ENCODE assay signal across 8 cellular contexts in genomic region chr9:89701221-89701798, GRCh38.
DNase-seq lines count a peak whose midpoint lies in the region; ATAC-seq and TF ChIP-seq lines count a peak whose summit lies in the region.

No MANE protein-coding gene starts in this region.

- BruUV-seq in Caco-2 (replicated peaks; lab: Mats Ljungman, UMichigan), result no TSS peak

- no peak for TF ChIP-seq EP300 in stomach (IDR thresholded peaks at IDR 0.05)

- no peaks in the 10 kb centered on the region for H3K9me3 ChIP-seq in naive thymus-derived CD4-positive, alpha-beta T cell (ENCODE audit: control insufficient read depth in 2 of 3, low read length in 3 of 3)
- H3K9me3 ChIP-seq in stomach, result no peaks in the 10 kb centered on the region
- H3K9me3 ChIP-seq in Caco-2, result no peaks in the 10 kb centered on the region

- CTCF ChIA-PET in naive thymus-derived CD4-positive, alpha-beta T cell (lab: Charles Lee), result no interaction called here
- CTCF ChIA-PET in Caco-2 (lab: Charles Lee), result no interaction called here

- peaks cover 0 to 14% of the 10 kb centered on the region in 2 donors for H3K4me1 ChIP-seq in naive thymus-derived CD4-positive, alpha-beta T cell (ENCODE audit: control insufficient read depth in 2 of 2, insufficient read depth in 2 of 2, low read length in 2 of 2)
- H3K4me1 ChIP-seq in stomach, result peaks cover 0 to 9% (median 0%) of the 10 kb centered on the region in 4 donors
- H3K4me1 ChIP-seq in Caco-2, result no peaks in the 10 kb centered on the region

- H3K4me3 Mint-ChIP-seq in naive thymus-derived CD4-positive, alpha-beta T cell, result peak overlapping the region; percentile 53 to 89 (median 68)
- H3K4me3 Mint-ChIP-seq in Caco-2 (ENCODE audit: unreplicated experiment), result no peak overlapping the region

- no peak for TF ChIP-seq POLR2A in stomach (IDR thresholded peaks at IDR 0.05)

- peaks cover 0 to 39% (median 0%) of the 10 kb centered on the region in 5 donors for H3K36me3 Mint-ChIP-seq in naive thymus-derived CD4-positive, alpha-beta T cell
- no peaks in the 10 kb centered on the region for H3K36me3 Mint-ChIP-seq in Caco-2 (ENCODE audit: insufficient read depth, unreplicated experiment)

- peak; percentile 50 for DNase-seq in activated CD4-positive, alpha-beta T cell treated with anti-CD3 and anti-CD28 coated beads, Interleukin-2, amount 50 U/mL, for 1 hour
- peak; percentile 23 to 83 (median 50) for DNase-seq in naive thymus-derived CD4-positive, alpha-beta T cell
- DNase-seq in SIG-M5 (lab: John Stamatoyannopoulos, UW), result no peak
- no peak for DNase-seq in stomach
- no peak for DNase-seq in SW 1271 (lab: John Stamatoyannopoulos, UW)
- no peak for DNase-seq in Caco-2

- H3K36me3 ChIP-seq in naive thymus-derived CD4-positive, alpha-beta T cell (ENCODE audit: control insufficient read depth in 2 of 3, insufficient read depth in 3 of 3, low read length in 3 of 3), result no peaks in the 10 kb centered on the region
- H3K36me3 ChIP-seq in stomach (no peaks in the 10 kb centered on the region), Caco-2 (ENCODE audit: control insufficient read depth, insufficient read depth, low read length) (no peaks in the 10 kb centered on the region)

- H3K9me3 Mint-ChIP-seq in naive thymus-derived CD4-positive, alpha-beta T cell, result no peaks in the 10 kb centered on the region
- H3K9me3 Mint-ChIP-seq in Caco-2 (ENCODE audit: unreplicated experiment), result no peaks in the 10 kb centered on the region

- no peak overlapping the region for H3K4me3 ChIP-seq in naive thymus-derived CD4-positive, alpha-beta T cell (ENCODE audit: low read length)
- H3K4me3 ChIP-seq in stomach, result no peak overlapping the region
- no peak overlapping the region for H3K4me3 ChIP-seq in Caco-2 (ENCODE audit: low read depth, low read length)

- H3K27ac Mint-ChIP-seq in naive thymus-derived CD4-positive, alpha-beta T cell, result peak overlapping the region; percentile 61 to 91 (median 65)
- no peak overlapping the region for H3K27ac Mint-ChIP-seq in Caco-2 (ENCODE audit: unreplicated experiment)

- no peaks in the 10 kb centered on the region for H3K27me3 ChIP-seq in naive thymus-derived CD4-positive, alpha-beta T cell (ENCODE audit: control insufficient read depth in 2 of 2, insufficient read depth in 2 of 2, low read length in 2 of 2)
- H3K27me3 ChIP-seq in stomach (no peaks in the 10 kb centered on the region), Caco-2 (replicated peaks; ENCODE audit: control insufficient read depth, insufficient read depth, low read length) (no peaks in the 10 kb centered on the region)

- ATAC-seq in GM18867 (IDR thresholded peaks at IDR 0.05; ENCODE audit: unreplicated experiment) (peak; percentile 73), HG02870 (IDR thresholded peaks at IDR 0.05; ENCODE audit: unreplicated experiment) (peak; percentile 77)
- peak; percentile 96 for ATAC-seq in naive thymus-derived CD4-positive, alpha-beta T cell

- H3K4me1 Mint-ChIP-seq in naive thymus-derived CD4-positive, alpha-beta T cell, result peaks cover 1 to 85% (median 27%) of the 10 kb centered on the region in 7 donors
- peaks cover 6% of the 10 kb centered on the region for H3K4me1 Mint-ChIP-seq in Caco-2 (ENCODE audit: low read depth, unreplicated experiment)

- no peaks in the 10 kb centered on the region for H3K27me3 Mint-ChIP-seq in naive thymus-derived CD4-positive, alpha-beta T cell
- no peaks in the 10 kb centered on the region for H3K27me3 Mint-ChIP-seq in Caco-2 (ENCODE audit: insufficient read depth, unreplicated experiment)

- POLR2A ChIA-PET in naive thymus-derived CD4-positive, alpha-beta T cell (lab: Charles Lee), result interaction anchor here (1.0 kb wide), 2 partner anchors 13 to 31 kb away, joined by 3 read pairs; no protein-coding TSS in a partner anchor
- POLR2A ChIA-PET in Caco-2 (lab: Charles Lee), result no interaction called here

- H3K27ac ChIP-seq in naive thymus-derived CD4-positive, alpha-beta T cell (ENCODE audit: low read depth, low read length), result no peak overlapping the region
- H3K27ac ChIP-seq in stomach, result no peak overlapping the region

- intact Hi-C loops in naive thymus-derived CD4-positive, alpha-beta T cell (cut with micrococcal nuclease), result loop anchor here (1.0 to 5.0 kb wide), 13 partner anchors 11 to 389 kb away; partner anchors contain the start of gene GADD45G (in 2 of the 2)
- intact Hi-C loops in stomach (cut with DNase I; ENCODE audit: low total_unique reads) (no loop called here), Caco-2 (cut with micrococcal nuclease; ENCODE audit: unreplicated experiment) (no loop called here)

- TF ChIP-seq CTCF in stomach (IDR thresholded peaks at IDR 0.05), result no peak
- no peak for TF ChIP-seq CTCF in Caco-2 (IDR thresholded peaks at IDR 0.05; ENCODE audit: insufficient read depth in 1 of 2, low read depth in 1 of 2, low read length in 1 of 2, severe bottlenecking in 1 of 2, unreplicated experiment in 1 of 2)

- WGBS in stomach, 5 donors, result 30 to 52% (median 40%) methylated on average over 14 of the region's 14 CpGs

Comparison
In these comparisons a context has a peak if more than half of its experiments do, and no peak if none do; other contexts are left out.
1. DNase-seq: peak in activated CD4-positive, alpha-beta T cell treated with anti-CD3 and anti-CD28 coated beads, Interleukin-2, amount 50 U/mL, for 1 hour (single experiment) and naive thymus-derived CD4-positive, alpha-beta T cell (9 of 9); none in SIG-M5 (single experiment), stomach (single experiment), SW 1271 (0 of 2) and Caco-2 (0 of 2).
2. intact Hi-C loops: an anchor here in naive thymus-derived CD4-positive, alpha-beta T cell (1.0 to 5.0 kb wide); none called in stomach and Caco-2.
3. Peak in every context shown above with its lines, with median percentiles within 50 percentile points of each other: ATAC-seq.